Comparison of ENCODE assay signal across 12 cellular contexts in the genomic region with DNA sequence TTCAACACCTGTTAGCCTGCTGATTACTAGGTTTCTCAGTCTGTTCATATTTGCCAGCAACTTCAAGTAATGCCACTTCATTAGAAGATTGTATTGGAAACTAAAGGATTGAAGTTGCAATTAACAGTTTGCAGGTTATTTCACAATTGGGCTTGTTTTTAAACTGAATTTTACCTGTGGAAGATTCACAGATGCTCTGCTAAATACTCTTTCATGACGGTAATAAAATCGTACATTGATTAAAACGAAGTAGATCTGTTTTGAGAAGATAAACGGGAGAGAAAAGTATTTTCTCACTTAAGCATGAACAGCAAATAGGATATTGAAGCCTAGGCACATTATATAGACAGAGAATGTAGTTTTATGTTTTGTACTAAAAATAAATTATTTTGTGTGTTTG. TPM values are rescaled to one million over a fixed set of nuclear protein-coding genes. Genes with fewer than 3 reads are reported as not detected.
DNase-seq lines count a peak whose midpoint lies in the region; ATAC-seq and TF ChIP-seq lines count a peak whose summit lies in the region.
"Had no signal": no experiment of that assay in that cellular context is flagged by ENCODE, and none has a peak within 500 bp of the region (broad histone marks: within the 10 kb centered on the region; RNA-seq: fewer than 3 reads in every experiment).

No MANE protein-coding gene starts in this region.

- no peaks in the 10 kb centered on the region for H3K9me3 Mint-ChIP-seq in type B pancreatic cell

- H3K9ac ChIP-seq in PC-3 (ENCODE audit: low read length) = peak overlapping the region; percentile 70; the same call in 1 of the 2 replicates

- POLR2A ChIA-PET in PC-3 (lab: Charles Lee; ENCODE audit: unreplicated experiment) = no interaction called here

- no peaks in the 10 kb centered on the region for H3K36me3 Mint-ChIP-seq in type B pancreatic cell
- H3K36me3 Mint-ChIP-seq: IgD-negative memory B cell had no signal

- DNase-seq in NCI-H748 treated with DMSO at 0.1 percent for 48 hours (lab: John Stamatoyannopoulos, UW) (peak; percentile 17), NCI-H748 (lab: John Stamatoyannopoulos, UW; ENCODE audit: unreplicated experiment) (no peak), PC-3 (no peak), dorsolateral prefrontal cortex (no peak), type B pancreatic cell (ENCODE audit: extremely low spot score, unreplicated experiment) (no peak), NCI-H2029 (lab: John Stamatoyannopoulos, UW) (no peak), foreskin fibroblast (no peak), HK-2 (ENCODE audit: unreplicated experiment) (no peak)
- DNase-seq: NCI-H446 treated with DMSO at 0.1 percent for 48 hours, SHP77 had no signal

- peaks cover 64% of the 10 kb centered on the region for H3K79me2 ChIP-seq in PC-3 (ENCODE audit: low read length)

- intact Hi-C loops in PC-3 (cut with micrococcal nuclease) = loop anchor here (2.0 kb wide), 2 partner anchors 26 to 120 kb away; no protein-coding TSS in a partner anchor
- intact Hi-C loops in dorsolateral prefrontal cortex (cut with DNase I) = no loop called here

- peaks cover 3% of the 10 kb centered on the region; the same call in 1 of the 2 replicates for H3K36me3 ChIP-seq in PC-3 (ENCODE audit: low read depth, low read length)

- no peaks in the 10 kb centered on the region for H3K27me3 ChIP-seq in PC-3 (ENCODE audit: low read length)
- peaks cover 0 to 67% (median 42%) of the 10 kb centered on the region in 45 donors for H3K27me3 ChIP-seq in dorsolateral prefrontal cortex

- H3K9me2 ChIP-seq in PC-3 (replicated peaks; ENCODE audit: low read length) = no peaks in the 10 kb centered on the region

- no peaks in the 10 kb centered on the region for H4K20me1 ChIP-seq in PC-3 (ENCODE audit: low read length)

- H3F3A ChIP-seq in PC-3 (ENCODE audit: low read length, unreplicated experiment) = no peaks in the 10 kb centered on the region

- peak overlapping the region; percentile 48 for H3K4me3 Mint-ChIP-seq in type B pancreatic cell

- BruUV-seq in PC-3 (replicated peaks; lab: Mats Ljungman, UMichigan) = no TSS peak

- H3K27ac ChIP-seq in PC-3 (ENCODE audit: low read length) = no peak overlapping the region
- no peak overlapping the region for H3K27ac ChIP-seq in dorsolateral prefrontal cortex

- no peak for TF ChIP-seq CTCF in PC-3 (conservative IDR thresholded peaks at IDR 0.05; ENCODE audit: low read depth, low read length)
- no peak for TF ChIP-seq CTCF in dorsolateral prefrontal cortex (IDR thresholded peaks at IDR 0.05 in 54 of 56, conservative IDR thresholded peaks at IDR 0.05 in 2 of 56; ENCODE audit: low read depth in 1 of 56, partially characterized antibody in 56 of 56)
- TF ChIP-seq CTCF in type B pancreatic cell (conservative IDR thresholded peaks at IDR 0.05) = no peak
- no peak for TF ChIP-seq CTCF in foreskin fibroblast (IDR thresholded peaks at IDR 0.05; ENCODE audit: low read depth, low read length)

- H3K9me3 ChIP-seq in PC-3 (ENCODE audit: low read length) = no peaks in the 10 kb centered on the region

- peak overlapping the region; percentile 74 for H3K4me3 ChIP-seq in PC-3 (ENCODE audit: low read length)
- peak overlapping the region in 44 of 59 donors; percentile 2 to 72 (median 54) for H3K4me3 ChIP-seq in dorsolateral prefrontal cortex
- H3K4me3 ChIP-seq in foreskin fibroblast (ENCODE audit: low read depth in 1 of 2, low read length in 2 of 2) = no peak overlapping the region

- H2AFZ ChIP-seq in PC-3 (ENCODE audit: low read length) = no peak overlapping the region

- peaks cover 16% of the 10 kb centered on the region for H3K4me1 Mint-ChIP-seq in type B pancreatic cell (ENCODE audit: unreplicated experiment)

- H3K4me2 ChIP-seq in PC-3 (ENCODE audit: low read length) = peak overlapping the region; percentile 85

- peaks cover 59% of the 10 kb centered on the region for H3K27me3 Mint-ChIP-seq in type B pancreatic cell

- CTCF ChIA-PET in PC-3 (lab: Charles Lee) = interaction anchor here (0.6 to 0.7 kb wide), 2 partner anchors 120 to 599 kb away, joined by 3 to 4 read pairs; no protein-coding TSS in a partner anchor

- no peak for ATAC-seq in PC-3

- H3K4me1 ChIP-seq in PC-3 (ENCODE audit: insufficient read depth, low read length) = peaks cover 31% of the 10 kb centered on the region

- no peak overlapping the region for H3K27ac Mint-ChIP-seq in type B pancreatic cell

RNA-seq across cellular contexts. Expression of a gene that starts 1.6 kb away (rescaled TPM):
- total RNA-seq in PC-3 (2014; rRNA removed) = 20.2 and 24.7 TPM in 2 replicates
- 10 to 100 TPM in 116 of 120 experiments, 1 to 10 TPM in 4; 4.9 to 73.1 (median 20.5) TPM for total RNA-seq in dorsolateral prefrontal cortex
- 2.8 and 12.3 TPM in 2 replicates for total RNA-seq in type B pancreatic cell (ENCODE audit: low replicate concordance)
- total RNA-seq: HT-29 had no signal

Comparison
In these comparisons a context has a peak if more than half of its experiments do, and no peak if none do; other contexts are left out.
1. H3K4me3 ChIP-seq: peak in PC-3 (single experiment) and dorsolateral prefrontal cortex (44 of 59); none in foreskin fibroblast (0 of 2).